Comparison of ENCODE assay signal across 21 cellular contexts in the genomic region with DNA sequence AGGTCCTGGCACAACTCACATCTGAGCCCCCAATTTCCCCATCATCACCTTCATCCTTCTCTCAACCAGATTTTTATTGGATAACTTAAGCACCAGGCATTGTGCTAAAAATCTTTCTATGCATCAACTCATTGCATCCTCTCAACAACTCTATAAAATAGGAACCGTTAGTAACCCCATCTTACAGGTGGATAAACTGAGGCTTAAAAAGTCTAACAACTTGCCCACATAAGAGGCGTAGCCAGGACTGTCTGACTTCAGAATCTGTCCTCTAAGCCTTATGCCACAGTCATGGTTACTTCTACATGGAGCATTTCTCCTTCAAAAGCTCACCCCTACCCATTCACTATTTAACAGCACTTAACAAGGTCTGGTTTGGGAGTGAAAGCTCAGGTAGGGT. TPM values are rescaled to one million over a fixed set of nuclear protein-coding genes. Genes with fewer than 3 reads are reported as not detected.
A peak's percentile ranks its signal among the peaks of the same experiment; 100 is the strongest.
DNase-seq lines count a peak whose midpoint lies in the region; ATAC-seq and TF ChIP-seq lines count a peak whose summit lies in the region.
"Had no signal": no experiment of that assay in that cellular context is flagged by ENCODE, and none has a peak within 500 bp of the region (broad histone marks: within the 10 kb centered on the region; RNA-seq: fewer than 3 reads in every experiment).

No MANE protein-coding gene starts in this region.

- DNase-seq in activated T-cell treated with anti-CD3 and anti-CD28 coated beads, Interleukin-2, amount 50 U/mL, for 24 hours, result no peak
- DNase-seq in activated T-cell treated with anti-CD3 and anti-CD28 coated beads, Interleukin-2, amount 50 U/mL, for 48 hours, result no peak
- DNase-seq in spleen, result no peak
- DNase-seq in progenitor cell of endocrine pancreas (ENCODE audit: low spot score, unreplicated experiment), result no peak
- DNase-seq in OCI-M1 (lab: John Stamatoyannopoulos, UW), result no peak
- DNase-seq: ACHN; activated CD4-positive, alpha-beta T cell treated with anti-CD3 and anti-CD28 coated beads, Interleukin-2, amount 50 U/mL, for 4 hours; activated T-cell treated with anti-CD3 and anti-CD28 coated beads, Interleukin-2, amount 50 U/mL, for 4 hours; NCI-H1436 treated with DMSO at 0.1 percent for 48 hours; SHP77 treated with DMSO at 0.1 percent for 48 hours; stimulated activated CD4-positive, alpha-beta T cell treated with anti-CD3 and anti-CD28 coated beads, Interleukin-1b, Interleukin-23, amount 100 ng/mL, for 48 hours; SW 1271; uterus had no signal

- H3K79me2 ChIP-seq in DOHH2 (ENCODE audit: control insufficient read depth, low read length), result peaks cover 93% of the 10 kb centered on the region

- no peak for TF ChIP-seq CTCF in DOHH2 (IDR thresholded peaks at IDR 0.05; ENCODE audit: low read depth, low read length, poor library complexity, severe bottlenecking)
- no peak for TF ChIP-seq CTCF in spleen (IDR thresholded peaks at IDR 0.05 in 8 of 11, conservative IDR thresholded peaks at IDR 0.05 in 3 of 11)
- TF ChIP-seq CTCF in progenitor cell of endocrine pancreas (IDR thresholded peaks at IDR 0.05; ENCODE audit: unreplicated experiment), result no peak

- no peaks in the 10 kb centered on the region for H3K9me3 ChIP-seq in DOHH2 (ENCODE audit: control insufficient read depth, insufficient read depth, low read length)
- no peaks in the 10 kb centered on the region for H3K9me3 ChIP-seq in spleen
- H3K9me3 ChIP-seq: BLaER1, thoracic aorta, uterus had no signal

- H4K20me1 ChIP-seq in DOHH2 (ENCODE audit: control insufficient read depth, insufficient read depth, low read depth, low read length), result no peaks in the 10 kb centered on the region
- H4K20me1 ChIP-seq: BLaER1 had no signal

- H3K36me3 Mint-ChIP-seq in activated T-cell treated with anti-CD3 and anti-CD28 coated beads, Interleukin-2, amount 50 U/mL, for 24 hours (ENCODE audit: low read depth), result peaks cover 85% of the 10 kb centered on the region
- peaks cover 50% of the 10 kb centered on the region for H3K36me3 Mint-ChIP-seq in activated T-helper 17 cell treated with anti-CD3 and anti-CD28 coated beads, Interleukin-2, amount 50 U/mL, for 72 hours (ENCODE audit: low read depth)
- no peaks in the 10 kb centered on the region for H3K36me3 Mint-ChIP-seq in progenitor cell of endocrine pancreas (ENCODE audit: insufficient read depth)

- H3K36me3 ChIP-seq in DOHH2 (ENCODE audit: control insufficient read depth, low read length) (peaks cover 30% of the 10 kb centered on the region), spleen (peaks cover 0 to 10% (median 0%) of the 10 kb centered on the region in 6 donors)
- H3K36me3 ChIP-seq: thoracic aorta, uterus had no signal

- H3K27me3 Mint-ChIP-seq in activated T-cell treated with anti-CD3 and anti-CD28 coated beads, Interleukin-2, amount 50 U/mL, for 24 hours, result no peaks in the 10 kb centered on the region
- H3K27me3 Mint-ChIP-seq in activated T-helper 17 cell treated with anti-CD3 and anti-CD28 coated beads, Interleukin-2, amount 50 U/mL, for 72 hours, result no peaks in the 10 kb centered on the region
- peaks cover 3% of the 10 kb centered on the region for H3K27me3 Mint-ChIP-seq in progenitor cell of endocrine pancreas

- TF ChIP-seq POLR2A in spleen (IDR thresholded peaks at IDR 0.05), result no peak

- H3K27ac ChIP-seq in DOHH2 (ENCODE audit: low read depth, low read length), result peak overlapping the region; percentile 12
- peak overlapping the region in 5 of 8 donors; percentile 20 to 87 (median 38) for H3K27ac ChIP-seq in spleen
- H3K27ac ChIP-seq: BLaER1, skin epidermis, thoracic aorta had no signal

- H3K4me2 ChIP-seq in DOHH2 (ENCODE audit: low read length), result peak overlapping the region; percentile 10; the same call in 1 of the 2 replicates
- H3K4me2 ChIP-seq: BLaER1 had no signal

- no peak overlapping the region for H3K4me3 ChIP-seq in DOHH2 (ENCODE audit: low read length)
- H3K4me3 ChIP-seq in spleen, result no peak overlapping the region
- H3K4me3 ChIP-seq: BLaER1, skin epidermis, thoracic aorta, uterus had no signal

- H3K27me3 ChIP-seq in DOHH2 (ENCODE audit: control insufficient read depth, low read length), result no peaks in the 10 kb centered on the region
- H3K27me3 ChIP-seq in spleen (replicated peaks in 1 of 7), result no peaks in the 10 kb centered on the region
- H3K27me3 ChIP-seq: BLaER1, uterus had no signal

- no peak for ATAC-seq in activated T-helper 17 cell treated with anti-CD3 and anti-CD28 coated beads, Interleukin-2, amount 50 U/mL, for 72 hours (replicated peaks)
- no peak for ATAC-seq in HG03045 (IDR thresholded peaks at IDR 0.05; ENCODE audit: unreplicated experiment)
- ATAC-seq: activated naive CD4-positive, alpha-beta T cell treated with anti-CD3 and anti-CD28 coated beads, Interleukin-2, amount 50 U/mL, for 72 hours; activated T-cell treated with anti-CD3 and anti-CD28 coated beads, Interleukin-2, amount 50 U/mL, for 4 hours; Panc1 had no signal

- H3K9me2 ChIP-seq in DOHH2 (replicated peaks; ENCODE audit: control insufficient read depth, low read length), result no peaks in the 10 kb centered on the region

- 92 to 98% (median 95%) methylated on average over 2 of the region's 2 CpGs for WGBS in spleen, 5 donors

- no peak overlapping the region for H3K4me3 Mint-ChIP-seq in activated T-cell treated with anti-CD3 and anti-CD28 coated beads, Interleukin-2, amount 50 U/mL, for 24 hours
- peak overlapping the region; percentile 23 for H3K4me3 Mint-ChIP-seq in activated T-helper 17 cell treated with anti-CD3 and anti-CD28 coated beads, Interleukin-2, amount 50 U/mL, for 72 hours
- H3K4me3 Mint-ChIP-seq in progenitor cell of endocrine pancreas (ENCODE audit: low read depth), result no peak overlapping the region
- H3K4me3 Mint-ChIP-seq: activated T-cell treated with anti-CD3 and anti-CD28 coated beads, Interleukin-2, amount 50 U/mL, for 4 hours had no signal

- H3F3A ChIP-seq in DOHH2 (ENCODE audit: control insufficient read depth, insufficient read depth), result peaks cover 9% of the 10 kb centered on the region

- peaks cover 88% of the 10 kb centered on the region for H3K4me1 Mint-ChIP-seq in activated T-cell treated with anti-CD3 and anti-CD28 coated beads, Interleukin-2, amount 50 U/mL, for 24 hours (ENCODE audit: low read depth)
- H3K4me1 Mint-ChIP-seq in activated T-helper 17 cell treated with anti-CD3 and anti-CD28 coated beads, Interleukin-2, amount 50 U/mL, for 72 hours, result peaks cover 50% of the 10 kb centered on the region
- H3K4me1 Mint-ChIP-seq in progenitor cell of endocrine pancreas (ENCODE audit: low read depth), result no peaks in the 10 kb centered on the region

- intact Hi-C loops in spleen (cut with DNase I; ENCODE audit: low total_unique reads), result no loop called here

- H3K4me1 ChIP-seq in DOHH2 (ENCODE audit: control insufficient read depth, low read length) (peaks cover 95% of the 10 kb centered on the region), spleen (peaks cover 20 to 76% (median 54%) of the 10 kb centered on the region in 6 donors)
- H3K4me1 ChIP-seq: uterus had no signal

- H3K27ac Mint-ChIP-seq in activated T-cell treated with anti-CD3 and anti-CD28 coated beads, Interleukin-2, amount 50 U/mL, for 24 hours, result peak overlapping the region; percentile 79
- H3K27ac Mint-ChIP-seq in activated T-helper 17 cell treated with anti-CD3 and anti-CD28 coated beads, Interleukin-2, amount 50 U/mL, for 72 hours, result peak overlapping the region; percentile 91
- no peak overlapping the region for H3K27ac Mint-ChIP-seq in progenitor cell of endocrine pancreas
- H3K27ac Mint-ChIP-seq: activated naive CD4-positive, alpha-beta T cell treated with anti-CD3 and anti-CD28 coated beads, Interleukin-2, amount 50 U/mL, for 72 hours had no signal

- H3K9me3 Mint-ChIP-seq in activated T-cell treated with anti-CD3 and anti-CD28 coated beads, Interleukin-2, amount 50 U/mL, for 24 hours, result no peaks in the 10 kb centered on the region
- no peaks in the 10 kb centered on the region for H3K9me3 Mint-ChIP-seq in activated T-helper 17 cell treated with anti-CD3 and anti-CD28 coated beads, Interleukin-2, amount 50 U/mL, for 72 hours
- no peaks in the 10 kb centered on the region for H3K9me3 Mint-ChIP-seq in progenitor cell of endocrine pancreas (ENCODE audit: low read depth)
- H3K9me3 Mint-ChIP-seq: activated naive CD4-positive, alpha-beta T cell treated with anti-CD3 and anti-CD28 coated beads, Interleukin-2, amount 50 U/mL, for 72 hours; activated T-cell treated with anti-CD3 and anti-CD28 coated beads, Interleukin-2, amount 50 U/mL, for 4 hours had no signal

RNA-seq across cellular contexts. Expression of a gene that starts 51.1 kb away (rescaled TPM):
- 10 to 100 TPM; 77.2 to 79.5 TPM for total RNA-seq in activated T-helper 17 cell treated with anti-CD3 and anti-CD28 coated beads, Interleukin-2, amount 50 U/mL, for 72 hours
- 10 to 100 TPM; 35.7 to 66.0 (median 47.4) TPM for total RNA-seq in spleen
- polyA plus RNA-seq in spleen, result 10 to 100 TPM; 16.0 to 35.0 (median 16.5) TPM
- not detected in 2 replicates for total RNA-seq in progenitor cell of endocrine pancreas

Comparison
In these comparisons a context has a peak if more than half of its experiments do, and no peak if none do; other contexts are left out.
1. RNA of a gene that starts 51.1 kb away (total RNA-seq): 77.2 to 79.5 TPM in activated T-helper 17 cell treated with anti-CD3 and anti-CD28 coated beads, Interleukin-2, amount 50 U/mL, for 72 hours and 35.7 to 66.0 TPM in spleen; not detected in progenitor cell of endocrine pancreas; every median in the first group is over 10 times any median in the second.